10 cellular contexts compared by ENCODE assay signal in genomic region chr2:121999273-121999672, GRCh38.
A peak's percentile ranks its signal among the peaks of the same experiment; 100 is the strongest.
DNase-seq lines count a peak whose midpoint lies in the region; ATAC-seq and TF ChIP-seq lines count a peak whose summit lies in the region.
"Had no signal": no experiment of that assay in that cellular context is flagged by ENCODE, and none has a peak within 500 bp of the region (broad histone marks: within the 10 kb centered on the region; RNA-seq: fewer than 3 reads in every experiment).

No MANE protein-coding gene starts in this region.

- H3K4me3 Mint-ChIP-seq in nephron: no peak overlapping the region
- H3K4me3 Mint-ChIP-seq: type B pancreatic cell had no signal

- peaks cover 27% of the 10 kb centered on the region for H3K4me1 Mint-ChIP-seq in nephron

- ATAC-seq in GM21786 (IDR thresholded peaks at IDR 0.05; ENCODE audit: unreplicated experiment) (no peak), HG03439 (IDR thresholded peaks at IDR 0.05; ENCODE audit: unreplicated experiment) (no peak)

- TF ChIP-seq CTCF in nephron (IDR thresholded peaks at IDR 0.05; ENCODE audit: unreplicated experiment in 3 of 3): no peak

- peak; percentile 38 for DNase-seq in DMS53 (lab: John Stamatoyannopoulos, UW)
- DNase-seq in DMS53 treated with DMSO at 0.1 percent for 48 hours (lab: John Stamatoyannopoulos, UW; ENCODE audit: unreplicated experiment): no peak
- DNase-seq in NCI-H146 treated with DMSO at 0.1 percent for 48 hours (lab: John Stamatoyannopoulos, UW; ENCODE audit: unreplicated experiment): peak; percentile 73
- peak; percentile 23 for DNase-seq in astrocyte of the hippocampus (ENCODE audit: low read depth, low spot score)
- DNase-seq in stimulated activated CD4-positive, alpha-beta T cell treated with anti-CD3 and anti-CD28 coated beads, Interleukin-15, amount 100 ng/mL, for 24 hours: no peak
- DNase-seq: effector CD4-positive, alpha-beta T cell had no signal

- peak overlapping the region; percentile 68 to 91 (median 86) for H3K27ac Mint-ChIP-seq in nephron
- H3K27ac Mint-ChIP-seq: type B pancreatic cell had no signal

- H3K36me3 Mint-ChIP-seq in nephron (ENCODE audit: low read depth): no peaks in the 10 kb centered on the region
- H3K36me3 Mint-ChIP-seq: type B pancreatic cell had no signal

- H3K9me3 Mint-ChIP-seq in nephron: no peaks in the 10 kb centered on the region

- peaks cover 5% of the 10 kb centered on the region for H3K27me3 Mint-ChIP-seq in nephron (ENCODE audit: low read depth)

Comparison
In these comparisons a context has a peak if more than half of its experiments do, and no peak if none do; other contexts are left out.
1. DNase-seq: peak in DMS53 (single experiment), NCI-H146 treated with DMSO at 0.1 percent for 48 hours (single experiment) and astrocyte of the hippocampus (single experiment); none in DMS53 treated with DMSO at 0.1 percent for 48 hours (single experiment) and stimulated activated CD4-positive, alpha-beta T cell treated with anti-CD3 and anti-CD28 coated beads, Interleukin-15, amount 100 ng/mL, for 24 hours (single experiment).